Comparison of ENCODE assay signal across 8 cellular contexts in the genomic region with DNA sequence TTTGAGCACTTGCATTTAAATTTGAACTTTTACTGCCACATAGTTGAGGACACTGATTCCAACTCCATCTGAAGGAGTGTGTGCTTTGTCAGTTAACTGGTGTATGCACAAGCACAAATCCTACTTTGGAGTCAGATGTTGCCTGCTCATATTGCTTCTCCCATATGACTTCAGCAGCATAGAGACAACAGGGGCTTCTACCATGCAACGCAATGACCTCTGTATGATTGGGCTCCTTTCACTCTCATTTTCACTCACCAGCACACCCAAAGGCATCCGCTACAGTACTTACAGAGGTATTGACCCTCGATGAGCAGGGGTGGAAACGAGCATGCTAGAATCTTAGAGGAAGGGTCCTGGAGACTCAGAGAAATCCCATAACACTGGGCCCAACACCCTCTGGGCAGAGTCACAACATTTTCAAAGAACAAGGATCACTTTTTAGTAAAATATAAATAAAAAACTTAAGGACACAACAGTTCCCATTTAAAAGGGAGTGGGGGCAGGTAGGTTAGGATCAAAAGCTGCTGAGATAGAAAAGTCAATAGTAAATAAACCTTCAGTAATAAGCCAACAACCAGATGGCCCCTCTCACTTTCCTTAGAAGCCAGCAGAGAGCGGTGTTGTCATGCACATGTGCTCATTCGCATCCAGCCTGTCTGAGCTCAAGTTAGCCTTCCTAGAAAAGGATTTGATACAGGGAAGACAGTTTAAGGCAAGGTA.
A peak's percentile ranks its signal among the peaks of the same experiment; 100 is the strongest.
DNase-seq lines count a peak whose midpoint lies in the region; ATAC-seq and TF ChIP-seq lines count a peak whose summit lies in the region.

No MANE protein-coding gene starts in this region.

- H3K79me1 ChIP-seq in mesenchymal stem cell (replicated peaks; ENCODE audit: low read length, poor library complexity, severe bottlenecking) = no peaks in the 10 kb centered on the region

- H2BK5ac ChIP-seq in mesenchymal stem cell (ENCODE audit: low read depth, low read length, poor library complexity, severe bottlenecking) = no peak overlapping the region

- H3K23ac ChIP-seq in mesenchymal stem cell (ENCODE audit: low read length in 2 of 2) = no peak overlapping the region

- H3K4me2 ChIP-seq in mesenchymal stem cell (ENCODE audit: low read length, poor library complexity, severe bottlenecking) = no peak overlapping the region

- no peak overlapping the region for H3K18ac ChIP-seq in mesenchymal stem cell (ENCODE audit: low read depth in 1 of 2, low read length in 2 of 2)

- ATAC-seq in GM19463 (IDR thresholded peaks at IDR 0.05; ENCODE audit: unreplicated experiment) = peak; percentile 91

- no peak overlapping the region for H4K8ac ChIP-seq in mesenchymal stem cell (ENCODE audit: low read length)

- no peak overlapping the region for H2BK15ac ChIP-seq in mesenchymal stem cell (ENCODE audit: low read depth, poor library complexity, severe bottlenecking)

- no peaks in the 10 kb centered on the region for H3K27me3 Mint-ChIP-seq in endothelial cell (ENCODE audit: unreplicated experiment)

- H3K36me3 Mint-ChIP-seq in endothelial cell (ENCODE audit: low read depth, unreplicated experiment) = no peaks in the 10 kb centered on the region

- H3K4me3 Mint-ChIP-seq in endothelial cell (ENCODE audit: unreplicated experiment) = no peak overlapping the region

- H2AK5ac ChIP-seq in mesenchymal stem cell (ENCODE audit: low read length, severe bottlenecking) = no peak overlapping the region

- H3K9me3 ChIP-seq in Peyer's patch (no peaks in the 10 kb centered on the region), mesenchymal stem cell (ENCODE audit: control insufficient read depth, low read length) (no peaks in the 10 kb centered on the region)

- peaks cover 7% of the 10 kb centered on the region for H3K4me1 Mint-ChIP-seq in endothelial cell (ENCODE audit: unreplicated experiment)

- no peak overlapping the region for H3K9ac ChIP-seq in mesenchymal stem cell (ENCODE audit: low read length)

- H3K14ac ChIP-seq in mesenchymal stem cell (ENCODE audit: low read length in 2 of 2) = peak overlapping the region in 1 of 2 experiments; percentile 55

- peak; percentile 26 for DNase-seq in CMK (ENCODE audit: low read depth)
- peak; percentile 82 for DNase-seq in LNCaP clone FGC (ENCODE audit: low read depth)
- DNase-seq in Peyer's patch = peak in 2 of 3 donors; percentile 17 to 63
- DNase-seq in endothelial cell (ENCODE audit: low spot score) = peak; percentile 55
- DNase-seq in mesenchymal stem cell = peak; percentile 76
- DNase-seq in stimulated activated CD4-positive, alpha-beta T cell treated with anti-CD3 and anti-CD28 coated beads, Interleukin-1b, Interleukin-23, amount 100 ng/mL, for 48 hours = no peak
- DNase-seq in cerebellar nuclear complex (lab: John Stamatoyannopoulos, UW) = no peak

- H4K91ac ChIP-seq in mesenchymal stem cell (ENCODE audit: low read length) = no peak overlapping the region

- H3K27me3 ChIP-seq in Peyer's patch (no peaks in the 10 kb centered on the region), mesenchymal stem cell (ENCODE audit: control insufficient read depth in 1 of 2, insufficient read depth in 1 of 2, low read length in 2 of 2) (peaks cover 2 to 3% of the 10 kb centered on the region in 2 experiments)

- TF ChIP-seq CTCF in LNCaP clone FGC (IDR thresholded peaks at IDR 0.05; ENCODE audit: control insufficient read depth, extremely low read depth, insufficient read depth) (peak; percentile 94), Peyer's patch (IDR thresholded peaks at IDR 0.05) (peak in 4 of 6 experiments; percentile 55 to 66 (median 59)), endothelial cell (IDR thresholded peaks at IDR 0.05; ENCODE audit: unreplicated experiment) (peak; percentile 41)

- no peak overlapping the region for H3K4ac ChIP-seq in mesenchymal stem cell (ENCODE audit: low read depth in 1 of 2, low read length in 2 of 2)

- peak overlapping the region; percentile 38 for H3K27ac Mint-ChIP-seq in endothelial cell (ENCODE audit: unreplicated experiment)

- no peak overlapping the region for H2AFZ ChIP-seq in mesenchymal stem cell (ENCODE audit: low read depth, low read length)

- H3K9me3 Mint-ChIP-seq in endothelial cell (ENCODE audit: unreplicated experiment) = no peaks in the 10 kb centered on the region

- no peak overlapping the region for H2BK120ac ChIP-seq in mesenchymal stem cell (ENCODE audit: low read depth, low read length)

- H3K4me1 ChIP-seq in Peyer's patch (no peaks in the 10 kb centered on the region), mesenchymal stem cell (ENCODE audit: control insufficient read depth, insufficient read depth, low read depth, low read length) (no peaks in the 10 kb centered on the region)

- H3K4me3 ChIP-seq in LNCaP clone FGC (ENCODE audit: low read depth, low read length) (no peak overlapping the region), Peyer's patch (no peak overlapping the region), mesenchymal stem cell (ENCODE audit: insufficient read depth in 1 of 2, low read depth in 1 of 2, low read length in 2 of 2) (no peak overlapping the region)

- no peak for TF ChIP-seq POLR2A in Peyer's patch (IDR thresholded peaks at IDR 0.05)

- H2BK12ac ChIP-seq in mesenchymal stem cell (ENCODE audit: low read length in 2 of 2) = no peak overlapping the region

- 48% methylated on average over 5 of the region's 6 CpGs for WGBS in mesenchymal stem cell

- no peak overlapping the region for H3K27ac ChIP-seq in Peyer's patch
- H3K27ac ChIP-seq in mesenchymal stem cell (ENCODE audit: low read length, poor library complexity, severe bottlenecking) = no peak overlapping the region

- H3K36me3 ChIP-seq in Peyer's patch (no peaks in the 10 kb centered on the region), mesenchymal stem cell (ENCODE audit: control insufficient read depth in 1 of 2, insufficient read depth in 2 of 2, low read depth in 1 of 2, low read length in 2 of 2) (no peaks in the 10 kb centered on the region)

Comparison
In these comparisons a context has a peak if more than half of its experiments do, and no peak if none do; other contexts are left out.
1. DNase-seq: peak in CMK (single experiment), LNCaP clone FGC (single experiment), Peyer's patch (2 of 3), endothelial cell (single experiment) and mesenchymal stem cell (single experiment); none in stimulated activated CD4-positive, alpha-beta T cell treated with anti-CD3 and anti-CD28 coated beads, Interleukin-1b, Interleukin-23, amount 100 ng/mL, for 48 hours (single experiment) and cerebellar nuclear complex (0 of 2).
2. CTCF ChIP-seq: peak in every context shown above with its lines; median percentile 94 in LNCaP clone FGC; 59 in Peyer's patch; 41 in endothelial cell.